ENCODE assay signal across 27 cellular contexts in genomic region chr17:76833747-76834146, GRCh38.
"Had no signal": no experiment of that assay in that cellular context is flagged by ENCODE, and none has a peak within 500 bp of the region (broad histone marks: within the 10 kb centered on the region; RNA-seq: fewer than 3 reads in every experiment).

No MANE protein-coding gene starts in this region.

- H3K4me1 ChIP-seq: pancreas, psoas muscle, right lobe of liver, sigmoid colon, suprapubic skin, thyroid gland, tibial nerve, upper lobe of left lung, vagina had no signal

- ATAC-seq: naive thymus-derived CD8-positive, alpha-beta T cell; natural killer cell treated with Interleukin-12 subunit alpha and Interleukin-12 subunit beta and Interleukin-15 and Interleukin-18, amount 100 ng/mL, for 72 hours; pancreas; psoas muscle; right cardiac atrium; right lobe of liver; stimulated activated effector memory CD8-positive, alpha-beta T cell treated with anti-CD3 and anti-CD28 coated beads, Interleukin-12 subunit alpha, Interleukin-12 subunit beta, amount 100 ng/mL, for 72 hours; stimulated activated naive B cell treated with anti-CD40 and anti-IgM and Interleukin-4, amounts not matched to agents 10 μg/mL and 1 μg/mL and 100 μg/mL, for 72 hours had no signal

- H3K9me3 ChIP-seq: neutrophil, pancreas, psoas muscle, right lobe of liver, sigmoid colon, suprapubic skin, thoracic aorta, thyroid gland, tibial nerve, upper lobe of left lung, vagina had no signal

- H3K27ac ChIP-seq: neutrophil, pancreas, psoas muscle, right lobe of liver, sigmoid colon, suprapubic skin, thoracic aorta, thyroid gland, tibial nerve, upper lobe of left lung, vagina had no signal

- DNase-seq: naive thymus-derived CD8-positive, alpha-beta T cell; nephron progenitor cell; nucleus accumbens; pancreas; posterior cingulate gyrus; psoas muscle; right cardiac atrium; right lobe of liver; sigmoid colon; small intestine; stimulated activated CD4-positive, alpha-beta T cell treated with anti-CD3 and anti-CD28 coated beads, Interleukin-15, amount 100 ng/mL, for 24 hours; stimulated activated CD4-positive, alpha-beta T cell treated with anti-CD3 and anti-CD28 coated beads, Interleukin-2, amount 100 ng/mL, for 24 hours; stimulated activated CD4-positive, alpha-beta T cell treated with anti-CD3 and anti-CD28 coated beads, Interleukin-2, amount 100 ng/mL, for 48 hours; stimulated activated CD4-positive, alpha-beta T cell treated with anti-CD3 and anti-CD28 coated beads, Interleukin-4, amount 100 ng/mL, for 24 hours; stimulated activated naive B cell treated with anti-CD40 and anti-IgM and Interleukin-4, amounts not matched to agents 10 μg/mL and 1 μg/mL and 100 μg/mL, for 72 hours; stimulated activated naive CD4-positive, alpha-beta T cell treated with Interleukin-2 at 50 U/mL for 16 hours; substantia nigra; thyroid gland; trophoblast cell; upper lobe of left lung had no signal

- H3K4me3 ChIP-seq: pancreas, psoas muscle, right lobe of liver, sigmoid colon, suprapubic skin, thoracic aorta, thyroid gland, tibial nerve, upper lobe of left lung, vagina had no signal

- H3K36me3 ChIP-seq: neutrophil, pancreas, right lobe of liver, sigmoid colon, suprapubic skin, thoracic aorta, thyroid gland, tibial nerve, upper lobe of left lung, vagina had no signal

- H3K27me3 ChIP-seq: pancreas, right lobe of liver, thyroid gland, upper lobe of left lung, vagina had no signal
